1 cellular context compared by ENCODE assay signal in genomic region chr22:36365020-36365411, GRCh38.
TF ChIP-seq lines count a peak whose summit lies in the region.

No MANE protein-coding gene starts in this region.

TF ChIP-seq in HepG2, 621 proteins besides CTCF, POLR2A, EP300 and RAD21 (continued from another document):
- peak; percentile 87 for TF ChIP-seq FOSL2 (CRISPR knock-in tag; IDR thresholded peaks at IDR 0.05)
- TF ChIP-seq HOXA3 (CRISPR knock-in tag; IDR thresholded peaks at IDR 0.05): peak; percentile 89
- TF ChIP-seq ZHX2 (IDR thresholded peaks at IDR 0.05; ENCODE audit: low read depth): peak; percentile 84
- TF ChIP-seq ZHX2 (CRISPR knock-in tag; IDR thresholded peaks at IDR 0.05; ENCODE audit: borderline replicate concordance): no peak
- 0 out of 2 replicates have a peak, but pooled peaks have one; percentile 32 for TF ChIP-seq ZNF782 (CRISPR knock-in tag; IDR thresholded peaks at IDR 0.05; ENCODE audit: borderline replicate concordance)
- TF ChIP-seq ZHX1 (CRISPR knock-in tag; IDR thresholded peaks at IDR 0.05; ENCODE audit: low read depth): peak; percentile 42; the same call in 1 of the 2 replicates
- peak; percentile 37; the same call in 1 of the 2 replicates for TF ChIP-seq MEIS2 (CRISPR knock-in tag; IDR thresholded peaks at IDR 0.05)
- TF ChIP-seq ZNF281 (CRISPR knock-in tag; IDR thresholded peaks at IDR 0.05; ENCODE audit: borderline replicate concordance): 0 out of 2 replicates have a peak, but pooled peaks have one; percentile 34
- peak; percentile 47 for TF ChIP-seq SAP130 (CRISPR knock-in tag; IDR thresholded peaks at IDR 0.05; ENCODE audit: low read depth)
- TF ChIP-seq MYPOP (CRISPR knock-in tag; IDR thresholded peaks at IDR 0.05): no peak
- peak; percentile 98 for TF ChIP-seq ZBTB21 (CRISPR knock-in tag; IDR thresholded peaks at IDR 0.05)
TF ChIP-seq in HepG2: peak in this region for 16.
